ENCODE assay signal across 11 cellular contexts in genomic region chr3:46695962-46696922, GRCh38. TPM values are rescaled to one million over a fixed set of nuclear protein-coding genes. Genes with fewer than 3 reads are reported as not detected.
DNase-seq lines count a peak whose midpoint lies in the region; ATAC-seq, FAIRE-seq and TF ChIP-seq lines count a peak whose summit lies in the region.
"Had no signal": no experiment of that assay in that cellular context is flagged by ENCODE, and none has a peak within 500 bp of the region (broad histone marks: within the 10 kb centered on the region; RNA-seq: fewer than 3 reads in every experiment).

No MANE protein-coding gene starts in this region.

- peak overlapping the region; percentile 70; the same call in 1 of the 2 replicates for H2AK5ac ChIP-seq in H1 (ENCODE audit: low read depth, low read length)

- no peaks in the 10 kb centered on the region for H3K9me3 ChIP-seq in OCI-LY7 (ENCODE audit: low read length)
- no peaks in the 10 kb centered on the region for H3K9me3 ChIP-seq in H1 (ENCODE audit: insufficient read depth in 2 of 2, low read depth in 1 of 2, low read length in 1 of 2)
- no peaks in the 10 kb centered on the region for H3K9me3 ChIP-seq in mesodermal cell (ENCODE audit: control insufficient read depth, low read length)
- H3K9me3 ChIP-seq: SJSA1 had no signal

- intact Hi-C loops in OCI-LY7 (cut with micrococcal nuclease; ENCODE audit: unreplicated experiment) = no loop called here

- H3K14ac ChIP-seq in H1 (ENCODE audit: insufficient read length) = no peak overlapping the region

- no peak overlapping the region for H3K9ac ChIP-seq in H1 (replicated peaks in 1 of 4; ENCODE audit: extremely low read depth in 1 of 4, low read depth in 3 of 4, low read length in 3 of 4)

- no peak overlapping the region for H3K4ac ChIP-seq in H1 (replicated peaks; ENCODE audit: insufficient read length, low read depth, low read length)

- POLR2A ChIA-PET in OCI-LY7 (lab: Charles Lee) = no interaction called here
- POLR2A ChIA-PET in H1 (lab: Charles Lee; ENCODE audit: partially characterized antibody) = interaction anchor here (1.0 kb wide), 1 partner anchor 112 kb away, joined by 3 read pairs; no protein-coding TSS in a partner anchor

- H3K27ac ChIP-seq in OCI-LY7 (ENCODE audit: low read depth, low read length, poor library complexity, severe bottlenecking) (no peak overlapping the region), H1 (ENCODE audit: low read depth, low read length) (no peak overlapping the region), mesodermal cell (ENCODE audit: low read depth, low read length, severe bottlenecking) (peak overlapping the region; percentile 57)
- H3K27ac ChIP-seq: SJSA1 had no signal

- no peak for FAIRE-seq in H1 (lab: Jason Lieb, UNC)
- FAIRE-seq in GM12891 (lab: Jason Lieb, UNC) = no peak

- no peak for TF ChIP-seq EP300 in H1 (IDR thresholded peaks at IDR 0.05; ENCODE audit: borderline replicate concordance in 1 of 2, low read depth in 2 of 2, low read length in 2 of 2)

- no peak overlapping the region for H3K4me2 ChIP-seq in OCI-LY7 (ENCODE audit: low read length)
- H3K4me2 ChIP-seq in H1 (ENCODE audit: insufficient read depth in 1 of 2, low read depth in 2 of 2, low read length in 2 of 2) = no peak overlapping the region

- no peak for ATAC-seq in HG02973 (IDR thresholded peaks at IDR 0.05; ENCODE audit: unreplicated experiment)

- H3K4me3 ChIP-seq in OCI-LY7 (ENCODE audit: low read depth, low read length, poor library complexity, severe bottlenecking) (no peak overlapping the region), H1 (ENCODE audit: extremely low read depth in 1 of 4, insufficient read depth in 2 of 4, low read depth in 3 of 4, low read length in 4 of 4) (no peak overlapping the region), mesodermal cell (ENCODE audit: extremely low read depth, insufficient read depth, low read length, poor library complexity, severe bottlenecking) (no peak overlapping the region)
- H3K4me3 ChIP-seq: SJSA1 had no signal

- H4K8ac ChIP-seq in H1 (ENCODE audit: extremely low read depth, insufficient read depth, low read length) = no peak overlapping the region

- peak overlapping the region; percentile 68; the same call in 1 of the 2 replicates for H2BK12ac ChIP-seq in H1 (ENCODE audit: low read depth, low read length)

- no TSS peak for BruUV-seq in OCI-LY7 (replicated peaks; lab: Mats Ljungman, UMichigan)

- peak; percentile 74 for DNase-seq in AG20443 (ENCODE audit: low spot score)
- DNase-seq in OCI-LY7 (ENCODE audit: low spot score) = no peak
- no peak for DNase-seq in H1 (ENCODE audit: low read depth in 1 of 2, low spot score in 2 of 2)
- DNase-seq in GM12891 (ENCODE audit: insufficient read length, low spot score) = no peak
- no peak for DNase-seq in DMS114 treated with DMSO at 0.1 percent for 48 hours (lab: John Stamatoyannopoulos, UW; ENCODE audit: unreplicated experiment)
- DNase-seq in NCI-H1105 treated with DMSO at 0.1 percent for 48 hours (lab: John Stamatoyannopoulos, UW) = no peak
- DNase-seq: amniotic stem cell, DMS 273 treated with DMSO at 0.1 percent for 48 hours had no signal

- peaks cover 2 to 42% (median 26%) of the 10 kb centered on the region in 4 experiments for H3K27me3 ChIP-seq in H1 (replicated peaks in 1 of 4; ENCODE audit: control insufficient read depth in 3 of 4, extremely low read depth in 1 of 4, insufficient read depth in 3 of 4, low read length in 3 of 4)

- H2BK5ac ChIP-seq in H1 (ENCODE audit: low read depth, low read length) = no peak overlapping the region

- no peaks in the 10 kb centered on the region for H3K79me1 ChIP-seq in H1 (ENCODE audit: low read depth, low read length)

- H3K23ac ChIP-seq in H1 (ENCODE audit: insufficient read length) = no peak overlapping the region

- no peaks in the 10 kb centered on the region for H3K9me2 ChIP-seq in OCI-LY7 (ENCODE audit: insufficient read depth, low read length)

- no peak overlapping the region for H2BK120ac ChIP-seq in H1 (replicated peaks; ENCODE audit: low read depth, low read length)

- TF ChIP-seq POLR2A in H1 (IDR thresholded peaks at IDR 0.05; ENCODE audit: control extremely low read depth in 1 of 2, low read depth in 2 of 2, low read length in 2 of 2) (no peak), GM12891 (IDR thresholded peaks at IDR 0.05; ENCODE audit: low read depth, low read length) (no peak)

- no peak overlapping the region for H3K56ac ChIP-seq in H1 (replicated peaks; ENCODE audit: insufficient read length, low read depth, low read length)

- no peak for TF ChIP-seq CTCF in OCI-LY7 (conservative IDR thresholded peaks at IDR 0.05; ENCODE audit: low read length)
- no peak for TF ChIP-seq CTCF in H1 (IDR thresholded peaks at IDR 0.05; ENCODE audit: control extremely low read depth in 1 of 3, insufficient read depth in 1 of 3, low read depth in 1 of 3, low read length in 3 of 3)

- H2BK15ac ChIP-seq in H1 (ENCODE audit: low read length) = peak overlapping the region; percentile 95

- 0 out of 2 replicates have a peak overlapping the region, but pooled peaks have one; percentile 86 for H2BK20ac ChIP-seq in H1 (ENCODE audit: low read length)

- no peak overlapping the region for H3K18ac ChIP-seq in H1 (ENCODE audit: extremely low read depth, low read length)

- H4K20me1 ChIP-seq in OCI-LY7 (ENCODE audit: insufficient read depth, low read length) (no peaks in the 10 kb centered on the region), H1 (replicated peaks in 1 of 2; ENCODE audit: control insufficient read depth in 1 of 2, insufficient read depth in 2 of 2, low read length in 2 of 2) (peaks cover 0 to 8% of the 10 kb centered on the region in 2 experiments)

- peaks cover 6% of the 10 kb centered on the region; the same call in 1 of the 2 replicates for H3K23me2 ChIP-seq in H1 (ENCODE audit: low read depth, low read length)

- no peak overlapping the region for H4K5ac ChIP-seq in H1 (ENCODE audit: insufficient read length, low read depth, low read length)

- H3K79me2 ChIP-seq in OCI-LY7 (ENCODE audit: insufficient read depth, low read depth, low read length) = no peaks in the 10 kb centered on the region
- no peaks in the 10 kb centered on the region for H3K79me2 ChIP-seq in H1 (ENCODE audit: control insufficient read depth in 1 of 2, insufficient read depth in 2 of 2, low read length in 2 of 2)

- H3K36me3 ChIP-seq in OCI-LY7 (ENCODE audit: insufficient read depth, low read length) (no peaks in the 10 kb centered on the region), H1 (ENCODE audit: control insufficient read depth in 2 of 4, insufficient read depth in 4 of 4, low read length in 3 of 4) (no peaks in the 10 kb centered on the region), mesodermal cell (ENCODE audit: control insufficient read depth, insufficient read depth, low read length) (no peaks in the 10 kb centered on the region)
- H3K36me3 ChIP-seq: SJSA1 had no signal

- H4K91ac ChIP-seq in H1 (replicated peaks; ENCODE audit: insufficient read length, low read length) = no peak overlapping the region

- H2AFZ ChIP-seq in OCI-LY7 (ENCODE audit: low read length) (peak overlapping the region; percentile 86), H1 (ENCODE audit: low read length) (no peak overlapping the region)

- TF ChIP-seq RAD21 in H1 (IDR thresholded peaks at IDR 0.05 in 1 of 2, conservative IDR thresholded peaks at IDR 0.05 in 1 of 2; ENCODE audit: low read depth in 2 of 2, low read length in 2 of 2) = no peak

- H3K4me1 ChIP-seq in OCI-LY7 (ENCODE audit: insufficient read depth, low read length, poor library complexity, severe bottlenecking) = peaks cover 10% of the 10 kb centered on the region
- H3K4me1 ChIP-seq in H1 (replicated peaks in 1 of 4; ENCODE audit: control insufficient read depth in 3 of 4, insufficient read depth in 4 of 4, low read length in 3 of 4) = peaks cover 0 to 24% (median 19%) of the 10 kb centered on the region in 4 experiments; a peak in 6 of 7 replicates
- peaks cover 33% of the 10 kb centered on the region for H3K4me1 ChIP-seq in mesodermal cell (ENCODE audit: control insufficient read depth, insufficient read depth, low read length, poor library complexity, severe bottlenecking)

- 93% methylated on average over 4 of the region's 4 CpGs; no CpG with 5 or more reads in 1 of the 2 experiments for WGBS in H1 (ENCODE audit: extremely low coverage in 1 of 2, insufficient coverage in 1 of 2, insufficient read length in 1 of 2, insufficient replicate concordance in 2 of 2, low coverage in 1 of 2, low lambda C conversion rate in 2 of 2, missing lambda C conversion rate in 1 of 2), 2 experiments
- WGBS in mesodermal cell (ENCODE audit: insufficient coverage in 2 of 2), 2 experiments = 94 to 100% methylated on average over 3 to 4 of the region's 4 CpGs

- CTCF ChIA-PET in OCI-LY7 (lab: Charles Lee; ENCODE audit: unreplicated experiment) = no interaction called here
- CTCF ChIA-PET in H1 (lab: Charles Lee; ENCODE audit: partially characterized antibody) = interaction anchor here (0.6 to 7.2 kb wide), 25 partner anchors 11 to 257 kb away, joined by 3 to 64 read pairs (median 4); no protein-coding TSS in a partner anchor

RNA-seq across cellular contexts. Expression of gene ALS2CL, which starts 2.8 kb away (rescaled TPM):
- total RNA-seq in OCI-LY7 (2014; rRNA removed; shearing (Covaris generic)) = 0.15 and 0.28 TPM in 2 replicates
- 0.07 TPM in 1 of 2 replicates, not detected in the other for total RNA-seq in OCI-LY7 (2022)
- total RNA-seq in H1 (2021; fragmentation: NEBNext Ultra II Directional; extraction: Animal tissue kit (Norgen Biotek cat#: 25700)) = 4.3 and 4.8 TPM in 2 replicates
- 5.4 and 7.5 TPM in 2 replicates for polyA plus RNA-seq in H1 (2011; rRNA removed)
- 10.1 TPM for polyA plus RNA-seq in H1 (2011; cell fraction: cytosol; rRNA removed)
- polyA plus RNA-seq in H1 (2011; cell fraction: nucleus; rRNA removed) = 65.0 TPM
- 8.7 to 10.9 TPM (median 9.6 TPM) in 4 replicates for polyA plus RNA-seq in H1 (2012, experiment 1 of 2)
- 4.1 TPM for polyA plus RNA-seq in H1 (2012, experiment 2 of 2)
- 2.3 TPM for polyA plus RNA-seq in H1 (2013, experiment 1 of 2)
- 2.0 TPM for polyA plus RNA-seq in H1 (2013, experiment 2 of 2)
- polyA minus RNA-seq in H1 (2011; rRNA and poly(A)+ RNA removed) = 4.5 and 6.8 TPM in 2 replicates
- polyA minus RNA-seq in H1 (2011; cell fraction: cytosol; rRNA and poly(A)+ RNA removed) = 4.6 TPM
- polyA minus RNA-seq in H1 (2011; cell fraction: nucleus; rRNA and poly(A)+ RNA removed) = 13.9 TPM
- polyA plus RNA-seq in mesodermal cell (2013, experiment 1 of 2) = 7.3 TPM
- polyA plus RNA-seq in mesodermal cell (2013, experiment 2 of 2) = 5.0 TPM
- 0.04 TPM for polyA plus RNA-seq in GM12891 (2012; ENCODE audit: low read depth, missing spikeins)

RNA-seq across cellular contexts. Expression of gene TMIE, which starts 5.0 kb away (rescaled TPM):
- not detected in 2 replicates for total RNA-seq in OCI-LY7 (2014; rRNA removed; shearing (Covaris generic))
- not detected in 2 replicates for total RNA-seq in OCI-LY7 (2022)
- total RNA-seq in H1 (2021; fragmentation: NEBNext Ultra II Directional; extraction: Animal tissue kit (Norgen Biotek cat#: 25700)) = 0.67 and 0.90 TPM in 2 replicates
- 0.45 and 0.64 TPM in 2 replicates for polyA plus RNA-seq in H1 (2011; rRNA removed)
- 1.0 TPM for polyA plus RNA-seq in H1 (2011; cell fraction: cytosol; rRNA removed)
- polyA plus RNA-seq in H1 (2011; cell fraction: nucleus; rRNA removed) = 0.87 TPM
- 0.28 to 1.0 TPM (median 0.62 TPM) in 4 replicates for polyA plus RNA-seq in H1 (2012, experiment 1 of 2)
- 0.56 TPM for polyA plus RNA-seq in H1 (2012, experiment 2 of 2)
- 0.22 TPM for polyA plus RNA-seq in H1 (2013, experiment 1 of 2)
- polyA plus RNA-seq in H1 (2013, experiment 2 of 2) = 0.35 TPM
- 0.49 and 0.88 TPM in 2 replicates for polyA minus RNA-seq in H1 (2011; rRNA and poly(A)+ RNA removed)
- polyA minus RNA-seq in H1 (2011; cell fraction: cytosol; rRNA and poly(A)+ RNA removed) = not detected
- 1.3 TPM for polyA minus RNA-seq in H1 (2011; cell fraction: nucleus; rRNA and poly(A)+ RNA removed)
- 0.59 TPM for polyA plus RNA-seq in mesodermal cell (2013, experiment 1 of 2)
- polyA plus RNA-seq in mesodermal cell (2013, experiment 2 of 2) = 0.25 TPM
- not detected for polyA plus RNA-seq in GM12891 (2012; ENCODE audit: low read depth, missing spikeins)
- total RNA-seq: SJSA1 had no signal

RNA-seq across cellular contexts. Expression of gene PRSS50, which starts 21.4 kb away (rescaled TPM):
- total RNA-seq in OCI-LY7 (2014; rRNA removed; shearing (Covaris generic)) = not detected in 2 replicates
- total RNA-seq in OCI-LY7 (2022) = not detected in 2 replicates
- total RNA-seq in H1 (2021; fragmentation: NEBNext Ultra II Directional; extraction: Animal tissue kit (Norgen Biotek cat#: 25700)) = 0.47 and 0.73 TPM in 2 replicates
- polyA plus RNA-seq in H1 (2011; rRNA removed) = 0.71 and 1.1 TPM in 2 replicates
- polyA plus RNA-seq in H1 (2011; cell fraction: cytosol; rRNA removed) = 1.3 TPM
- 6.9 TPM for polyA plus RNA-seq in H1 (2011; cell fraction: nucleus; rRNA removed)
- 0.40 to 1.3 TPM (median 0.71 TPM) in 4 replicates for polyA plus RNA-seq in H1 (2012, experiment 1 of 2)
- polyA plus RNA-seq in H1 (2012, experiment 2 of 2) = 0.16 TPM
- 0.34 TPM for polyA plus RNA-seq in H1 (2013, experiment 1 of 2)
- 0.37 TPM for polyA plus RNA-seq in H1 (2013, experiment 2 of 2)
- polyA minus RNA-seq in H1 (2011; rRNA and poly(A)+ RNA removed) = 0.32 TPM in 1 of 2 replicates, not detected in the other
- not detected for polyA minus RNA-seq in H1 (2011; cell fraction: cytosol; rRNA and poly(A)+ RNA removed)
- polyA minus RNA-seq in H1 (2011; cell fraction: nucleus; rRNA and poly(A)+ RNA removed) = 1.7 TPM
- polyA plus RNA-seq in mesodermal cell (2013, experiment 1 of 2) = 0.18 TPM
- polyA plus RNA-seq in mesodermal cell (2013, experiment 2 of 2) = not detected
- polyA plus RNA-seq in GM12891 (2012; ENCODE audit: low read depth, missing spikeins) = not detected
- total RNA-seq: SJSA1 had no signal
